In the genomic region with DNA sequence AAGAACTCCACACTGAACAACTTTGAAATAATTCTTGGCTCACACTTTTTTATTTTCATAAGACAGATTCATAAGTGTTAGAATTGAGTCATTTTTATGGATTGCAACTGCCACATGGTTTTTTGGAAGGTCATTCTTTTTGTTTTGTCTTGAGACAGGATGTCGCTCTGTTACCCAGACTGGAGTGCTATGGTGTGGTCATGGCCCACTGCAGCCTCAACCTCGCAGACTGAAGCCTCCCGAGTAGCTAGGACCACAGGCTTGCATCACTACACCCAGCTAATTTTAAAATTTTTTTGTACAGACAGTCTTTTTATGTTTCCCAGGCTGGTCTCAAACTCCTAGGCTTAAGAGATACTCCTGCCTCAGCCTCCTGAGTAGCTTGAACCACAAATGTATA, we compare ENCODE assay signal across 29 cellular contexts.
"Had no signal": no experiment of that assay in that cellular context is flagged by ENCODE, and none has a peak within 500 bp of the region (broad histone marks: within the 10 kb centered on the region; RNA-seq: fewer than 3 reads in every experiment).

No MANE protein-coding gene starts in this region.

- DNase-seq: colonic mucosa; effector CD8-positive, alpha-beta T cell; endodermal cell; foreskin melanocyte; glutamatergic neuron; heart right ventricle; hypothalamus; kidney; left cardiac atrium; left lung; mesenchymal stem cell; mucosa of descending colon; naive B cell; nephron progenitor cell; nucleus accumbens; spleen; stimulated activated CD4-positive, alpha-beta T cell treated with anti-CD3 and anti-CD28 coated beads, Interleukin-4, amount 100 ng/mL, for 4 hours; transverse colon had no signal

- H3K9me3 Mint-ChIP-seq: dendritic cell treated with granulocyte-macrophage colony-stimulating factor and Interleukin-4, amounts not matched to agents 40 ng/mL and 50 ng/mL, for 4 days; naive B cell; nephron progenitor cell; stimulated activated memory B cell treated with anti-CD40 and anti-IgM and Interleukin-4, amounts not matched to agents 10 μg/mL and 1 μg/mL and 100 μg/mL, for 72 hours had no signal

- H3K27me3 Mint-ChIP-seq: dendritic cell treated with granulocyte-macrophage colony-stimulating factor and Interleukin-4, amounts not matched to agents 40 ng/mL and 50 ng/mL, for 4 days; naive B cell; stimulated activated memory B cell treated with anti-CD40 and anti-IgM and Interleukin-4, amounts not matched to agents 10 μg/mL and 1 μg/mL and 100 μg/mL, for 72 hours; stimulated activated naive CD8-positive, alpha-beta T cell treated with anti-CD3 and anti-CD28 coated beads, Interleukin-15, Interleukin-2, amounts not matched to agents 100 ng/mL and 50 ng/mL, for 24 hours had no signal

- H3K27ac ChIP-seq: colonic mucosa, epithelial cell of prostate, esophagus muscularis mucosa, heart right ventricle, left lung, prostate gland, right atrium auricular region, spleen, suprapubic skin, transverse colon, vagina had no signal

- H3K9me3 ChIP-seq: colonic mucosa, esophagus muscularis mucosa, heart right ventricle, left lung, mucosa of descending colon, prostate gland, right atrium auricular region, spleen, suprapubic skin, transverse colon, vagina had no signal

- H3K27ac Mint-ChIP-seq: dendritic cell treated with granulocyte-macrophage colony-stimulating factor and Interleukin-4, amounts not matched to agents 40 ng/mL and 50 ng/mL, for 4 days; endodermal cell; mesothelial cell of epicardium; naive B cell; nephron progenitor cell; stimulated activated memory B cell treated with anti-CD40 and anti-IgM and Interleukin-4, amounts not matched to agents 10 μg/mL and 1 μg/mL and 100 μg/mL, for 72 hours; stimulated activated naive CD8-positive, alpha-beta T cell treated with anti-CD3 and anti-CD28 coated beads, Interleukin-15, Interleukin-2, amounts not matched to agents 100 ng/mL and 50 ng/mL, for 24 hours had no signal

- ATAC-seq: heart right ventricle; left cardiac atrium; left lung; mucosa of descending colon; sciatic nerve; stimulated activated memory B cell treated with anti-CD40 and anti-IgM and Interleukin-4, amounts not matched to agents 10 μg/mL and 1 μg/mL and 100 μg/mL, for 72 hours had no signal

- H3K4me3 ChIP-seq: colonic mucosa, esophagus muscularis mucosa, heart right ventricle, left lung, mucosa of descending colon, prostate gland, right atrium auricular region, spleen, suprapubic skin, transverse colon, vagina had no signal

- H3K4me1 Mint-ChIP-seq: endodermal cell, mesothelial cell of epicardium, nephron progenitor cell had no signal

- H3K4me3 Mint-ChIP-seq: dendritic cell treated with granulocyte-macrophage colony-stimulating factor and Interleukin-4, amounts not matched to agents 40 ng/mL and 50 ng/mL, for 4 days; endodermal cell; mesothelial cell of epicardium; naive B cell; nephron progenitor cell; stimulated activated memory B cell treated with anti-CD40 and anti-IgM and Interleukin-4, amounts not matched to agents 10 μg/mL and 1 μg/mL and 100 μg/mL, for 72 hours; stimulated activated naive CD8-positive, alpha-beta T cell treated with anti-CD3 and anti-CD28 coated beads, Interleukin-15, Interleukin-2, amounts not matched to agents 100 ng/mL and 50 ng/mL, for 24 hours had no signal

- H3K27me3 ChIP-seq: colonic mucosa, esophagus muscularis mucosa, heart right ventricle, left lung, right atrium auricular region, spleen, suprapubic skin, transverse colon, vagina had no signal

- H3K4me1 ChIP-seq: colonic mucosa, esophagus muscularis mucosa, heart right ventricle, left lung, prostate gland, right atrium auricular region, spleen, suprapubic skin, transverse colon, vagina had no signal
